ENCODE assay signal across 8 cellular contexts in genomic region chr9:35882265-35882848, GRCh38. TPM values are rescaled to one million over a fixed set of nuclear protein-coding genes. Genes with fewer than 3 reads are reported as not detected.
DNase-seq lines count a peak whose midpoint lies in the region; ATAC-seq and FAIRE-seq lines count a peak whose summit lies in the region.

No MANE protein-coding gene starts in this region.

- intact Hi-C loops in left cardiac atrium (cut with DNase I): loop anchor here (1.0 to 10.0 kb wide), 5 partner anchors 55 to 235 kb away; partner anchors contain the start of genes FAM221B (in 1 of the 2), NPR2 (in 1 of the 2) and TMEM8B (in 1 of the 2)

- ATAC-seq in left cardiac atrium (peak; percentile 87 to 89), HG03095 (IDR thresholded peaks at IDR 0.05; ENCODE audit: unreplicated experiment) (no peak), GM19397 (IDR thresholded peaks at IDR 0.05; ENCODE audit: unreplicated experiment) (no peak)

- peaks cover 4% of the 10 kb centered on the region for H3K9me3 ChIP-seq in adipocyte (ENCODE audit: control insufficient read depth, low read length)

- peak; percentile 94 for FAIRE-seq in G401.6 (lab: Jason Lieb, UNC)

- H3K36me3 ChIP-seq in adipocyte (ENCODE audit: control insufficient read depth, insufficient read depth, low read length, severe bottlenecking): no peaks in the 10 kb centered on the region

- peaks cover 14% of the 10 kb centered on the region for H3K4me1 ChIP-seq in adipocyte (ENCODE audit: control insufficient read depth, insufficient read depth, low read length)

- peak overlapping the region; percentile 50 for H3K9ac ChIP-seq in adipocyte (ENCODE audit: low read length)

- DNase-seq in NCI-H1105 (lab: John Stamatoyannopoulos, UW) (peak; percentile 68), SW480 (ENCODE audit: low spot score) (peak; percentile 68), adipocyte (ENCODE audit: low read depth) (peak; percentile 93), left cardiac atrium (peak; percentile 88), renal cortical epithelial cell (ENCODE audit: low read depth) (peak; percentile 64)

- no peaks in the 10 kb centered on the region for H3K27me3 ChIP-seq in adipocyte (replicated peaks; ENCODE audit: control insufficient read depth, insufficient read depth, low read length)

- no peak overlapping the region for H3K4me3 ChIP-seq in adipocyte (ENCODE audit: low read length)

RNA-seq across cellular contexts. Expression of gene OR13J1, which starts 12.2 kb away (rescaled TPM):
- not detected for total RNA-seq in left cardiac atrium
- total RNA-seq in renal cortical epithelial cell: not detected in 2 replicates

RNA-seq across cellular contexts. Expression of gene HRCT1, which starts 23.6 kb away (rescaled TPM):
- total RNA-seq in left cardiac atrium: 1 to 10 TPM; 4.6 to 9.3 TPM
- total RNA-seq in renal cortical epithelial cell: 0.45 TPM in 1 of 2 replicates, not detected in the other

RNA-seq across cellular contexts. Expression of gene SPAAR, which starts 26.9 kb away (rescaled TPM):
- 10 to 100 TPM in 1 of 2 donors, 1 to 10 TPM in 1; 7.6 to 13.1 TPM for total RNA-seq in left cardiac atrium
- total RNA-seq in renal cortical epithelial cell: 0.17 TPM in 1 of 2 replicates, not detected in the other

RNA-seq across cellular contexts. Expression of gene TMEM8B, which starts 53.3 kb away (rescaled TPM):
- 10 to 100 TPM; 14.7 to 15.6 TPM for total RNA-seq in left cardiac atrium
- total RNA-seq in renal cortical epithelial cell: 0.69 and 9.4 TPM in 2 replicates

RNA-seq across cellular contexts. Expression of gene FAM221B, which starts 53.8 kb away (rescaled TPM):
- total RNA-seq in left cardiac atrium: not detected
- not detected in 2 replicates for total RNA-seq in renal cortical epithelial cell

Comparison
In these comparisons a context has a peak if more than half of its experiments do, and no peak if none do; other contexts are left out.
1. ATAC-seq: peak in left cardiac atrium (2 of 2); none in HG03095 (single experiment) and GM19397 (single experiment).
2. Peak in every context shown above with its lines, with median percentiles within 50 percentile points of each other: DNase-seq.